9 cellular contexts compared by ENCODE assay signal in the genomic region with DNA sequence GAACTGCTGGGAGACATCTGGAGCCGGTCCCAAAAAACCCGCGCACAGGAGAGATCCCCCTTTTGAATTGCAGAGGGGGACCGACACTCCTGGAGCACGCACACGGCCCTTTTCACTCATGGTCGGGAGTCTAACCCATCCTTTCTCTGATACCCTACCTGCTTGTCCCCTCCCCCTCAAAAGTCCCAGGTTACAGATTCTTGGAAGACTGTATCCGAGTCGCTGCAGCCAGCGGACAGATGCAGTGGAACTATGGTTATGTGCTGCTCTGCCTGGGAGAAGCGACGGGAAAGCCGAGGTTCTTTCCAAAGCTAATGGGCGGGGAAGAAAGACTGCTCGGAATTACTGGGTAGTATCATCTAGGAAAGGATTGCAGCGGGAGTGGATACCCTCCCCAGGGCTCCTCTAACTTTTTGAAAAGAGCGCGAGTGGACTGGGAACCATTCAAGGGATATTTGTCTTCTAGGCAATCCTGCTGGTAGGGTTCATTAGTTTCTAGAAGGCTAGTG. TPM values are rescaled to one million over a fixed set of nuclear protein-coding genes. Genes with fewer than 3 reads are reported as not detected.
DNase-seq lines count a peak whose midpoint lies in the region; ATAC-seq, FAIRE-seq and TF ChIP-seq lines count a peak whose summit lies in the region.
"Had no signal": no experiment of that assay in that cellular context is flagged by ENCODE, and none has a peak within 500 bp of the region (broad histone marks: within the 10 kb centered on the region; RNA-seq: fewer than 3 reads in every experiment).

No MANE protein-coding gene starts in this region.

- no peak overlapping the region for H4K5ac ChIP-seq in H1 (ENCODE audit: insufficient read length, low read depth, low read length)

- H3K9me3 ChIP-seq in H1 (ENCODE audit: insufficient read depth in 2 of 2, low read depth in 1 of 2, low read length in 1 of 2) (no peaks in the 10 kb centered on the region), mesodermal cell (ENCODE audit: control insufficient read depth, low read length) (no peaks in the 10 kb centered on the region), uterus (no peaks in the 10 kb centered on the region)

- H3K23ac ChIP-seq in H1 (ENCODE audit: insufficient read length) = no peak overlapping the region

- no peak for TF ChIP-seq CTCF in H1 (IDR thresholded peaks at IDR 0.05; ENCODE audit: control extremely low read depth in 1 of 3, insufficient read depth in 1 of 3, low read depth in 1 of 3, low read length in 3 of 3)
- no peak for TF ChIP-seq CTCF in uterus (IDR thresholded peaks at IDR 0.05)

- H3K56ac ChIP-seq in H1 (replicated peaks; ENCODE audit: insufficient read length, low read depth, low read length) = no peak overlapping the region

- no peaks in the 10 kb centered on the region for H3K79me2 ChIP-seq in H1 (ENCODE audit: control insufficient read depth in 1 of 2, insufficient read depth in 2 of 2, low read length in 2 of 2)

- TF ChIP-seq POLR2A in H1 (IDR thresholded peaks at IDR 0.05; ENCODE audit: control extremely low read depth in 1 of 2, low read depth in 2 of 2, low read length in 2 of 2) = no peak
- no peak for TF ChIP-seq POLR2A in uterus (IDR thresholded peaks at IDR 0.05)

- H3K23me2 ChIP-seq in H1 (ENCODE audit: low read depth, low read length) = peaks cover 20% of the 10 kb centered on the region

- peak overlapping the region; percentile 60 for H3K4me3 Mint-ChIP-seq in activated naive CD4-positive, alpha-beta T cell treated with anti-CD3 and anti-CD28 coated beads for 36 hours

- H3K9me3 Mint-ChIP-seq in activated naive CD4-positive, alpha-beta T cell treated with anti-CD3 and anti-CD28 coated beads for 36 hours = no peaks in the 10 kb centered on the region

- peaks cover 36% of the 10 kb centered on the region for H3K4me1 Mint-ChIP-seq in activated naive CD4-positive, alpha-beta T cell treated with anti-CD3 and anti-CD28 coated beads for 36 hours (ENCODE audit: low read depth)

- ATAC-seq in HG03196 (IDR thresholded peaks at IDR 0.05; ENCODE audit: unreplicated experiment) = no peak

- 3% methylated on average over 18 of the region's 18 CpGs; no CpG with 5 or more reads in 1 of the 2 experiments for WGBS in H1 (ENCODE audit: extremely low coverage in 1 of 2, insufficient coverage in 1 of 2, insufficient read length in 1 of 2, insufficient replicate concordance in 2 of 2, low coverage in 1 of 2, low lambda C conversion rate in 2 of 2, missing lambda C conversion rate in 1 of 2), 2 experiments
- WGBS in mesodermal cell (ENCODE audit: insufficient coverage in 2 of 2), 2 experiments = 1 to 4% methylated on average over 16 to 18 of the region's 18 CpGs

- TF ChIP-seq EP300 in H1 (IDR thresholded peaks at IDR 0.05; ENCODE audit: borderline replicate concordance in 1 of 2, low read depth in 2 of 2, low read length in 2 of 2) = no peak

- H3K4me3 ChIP-seq in H1 (ENCODE audit: extremely low read depth in 1 of 4, insufficient read depth in 2 of 4, low read depth in 3 of 4, low read length in 4 of 4) (peak overlapping the region; percentile 16 to 62 (median 39); a peak in 7 of 8 replicates), mesodermal cell (ENCODE audit: extremely low read depth, insufficient read depth, low read length, poor library complexity, severe bottlenecking) (peak overlapping the region; percentile 42), uterus (peak overlapping the region; percentile 29 to 47)

- no peak for DNase-seq in activated naive CD4-positive, alpha-beta T cell treated with anti-CD3 and anti-CD28 coated beads for 36 hours
- no peak for DNase-seq in activated naive CD4-positive, alpha-beta T cell treated with Interleukin-2 at 50 U/mL for 16 hours
- DNase-seq in H1 (ENCODE audit: low read depth in 1 of 2, low spot score in 2 of 2) (peak in 1 of 2 experiments; percentile 54), uterus (no peak), kidney glomerular epithelial cell (lab: John Stamatoyannopoulos, UW) (no peak), HK-2 (ENCODE audit: unreplicated experiment) (no peak)
- DNase-seq: activated effector memory CD4-positive, alpha-beta T cell treated with Interleukin-2 at 50 U/mL for 16 hours had no signal

- H2BK12ac ChIP-seq in H1 (ENCODE audit: low read depth, low read length) = no peak overlapping the region

- no peak overlapping the region for H3K14ac ChIP-seq in H1 (ENCODE audit: insufficient read length)

- no peak overlapping the region for H2BK120ac ChIP-seq in H1 (replicated peaks; ENCODE audit: low read depth, low read length)

- H3K27me3 Mint-ChIP-seq in activated naive CD4-positive, alpha-beta T cell treated with anti-CD3 and anti-CD28 coated beads for 36 hours (ENCODE audit: low read depth) = peaks cover 80% of the 10 kb centered on the region

- no peak overlapping the region for H4K8ac ChIP-seq in H1 (ENCODE audit: extremely low read depth, insufficient read depth, low read length)

- H2AK5ac ChIP-seq in H1 (ENCODE audit: low read depth, low read length) = no peak overlapping the region

- H3K4me1 ChIP-seq in H1 (replicated peaks in 1 of 4; ENCODE audit: control insufficient read depth in 3 of 4, insufficient read depth in 4 of 4, low read length in 3 of 4) = peaks cover 6 to 19% (median 13%) of the 10 kb centered on the region in 4 experiments
- peaks cover 12% of the 10 kb centered on the region for H3K4me1 ChIP-seq in mesodermal cell (ENCODE audit: control insufficient read depth, insufficient read depth, low read length, poor library complexity, severe bottlenecking)
- peaks cover 0 to 8% of the 10 kb centered on the region in 2 donors for H3K4me1 ChIP-seq in uterus

- H3K79me1 ChIP-seq in H1 (ENCODE audit: low read depth, low read length) = no peaks in the 10 kb centered on the region

- no peak overlapping the region for H2AFZ ChIP-seq in H1 (ENCODE audit: low read length)

- H3K27ac Mint-ChIP-seq in activated naive CD4-positive, alpha-beta T cell treated with anti-CD3 and anti-CD28 coated beads for 36 hours = no peak overlapping the region

- no peak overlapping the region for H3K27ac ChIP-seq in H1 (ENCODE audit: low read depth, low read length)
- H3K27ac ChIP-seq in mesodermal cell (ENCODE audit: low read depth, low read length, severe bottlenecking) = no peak overlapping the region
- peak overlapping the region in 1 of 2 donors; percentile 80 for H3K27ac ChIP-seq in uterus

- H4K20me1 ChIP-seq in H1 (replicated peaks in 1 of 2; ENCODE audit: control insufficient read depth in 1 of 2, insufficient read depth in 2 of 2, low read length in 2 of 2) = peaks cover 3 to 12% of the 10 kb centered on the region in 2 experiments

- intact Hi-C loops in activated naive CD4-positive, alpha-beta T cell treated with anti-CD3 and anti-CD28 coated beads for 36 hours (cut with micrococcal nuclease) = loop anchor here (2.0 kb wide), 2 partner anchors 202 to 218 kb away; no protein-coding TSS in a partner anchor
- intact Hi-C loops in uterus (cut with DNase I; ENCODE audit: low total_unique reads) = no loop called here

- H2BK20ac ChIP-seq in H1 (ENCODE audit: low read length) = no peak overlapping the region

- H3K36me3 ChIP-seq in H1 (ENCODE audit: control insufficient read depth in 2 of 4, insufficient read depth in 4 of 4, low read length in 3 of 4) (0 out of 8 replicates have a peak, but pooled peaks cover 0 to 3% (median 0%) of the 10 kb centered on the region in 4 experiments), mesodermal cell (ENCODE audit: control insufficient read depth, insufficient read depth, low read length) (no peaks in the 10 kb centered on the region), uterus (no peaks in the 10 kb centered on the region)

- H3K4me2 ChIP-seq in H1 (ENCODE audit: insufficient read depth in 1 of 2, low read depth in 2 of 2, low read length in 2 of 2) = peak overlapping the region; percentile 69 to 70

- no peak overlapping the region for H4K91ac ChIP-seq in H1 (replicated peaks; ENCODE audit: insufficient read length, low read length)

- H3K27me3 ChIP-seq in H1 (replicated peaks in 1 of 4; ENCODE audit: control insufficient read depth in 3 of 4, extremely low read depth in 1 of 4, insufficient read depth in 3 of 4, low read length in 3 of 4) (peaks cover 60 to 96% (median 83%) of the 10 kb centered on the region in 4 experiments), uterus (no peaks in the 10 kb centered on the region)

- H3K36me3 Mint-ChIP-seq in activated naive CD4-positive, alpha-beta T cell treated with anti-CD3 and anti-CD28 coated beads for 36 hours (ENCODE audit: low read depth) = no peaks in the 10 kb centered on the region

- H2BK5ac ChIP-seq in H1 (ENCODE audit: low read depth, low read length) = no peak overlapping the region

- no peak overlapping the region for H3K9ac ChIP-seq in H1 (replicated peaks in 1 of 4; ENCODE audit: extremely low read depth in 1 of 4, low read depth in 3 of 4, low read length in 3 of 4)

- H3K4ac ChIP-seq in H1 (replicated peaks; ENCODE audit: insufficient read length, low read depth, low read length) = no peak overlapping the region

- no peak for TF ChIP-seq RAD21 in H1 (IDR thresholded peaks at IDR 0.05 in 1 of 2, conservative IDR thresholded peaks at IDR 0.05 in 1 of 2; ENCODE audit: low read depth in 2 of 2, low read length in 2 of 2)

- CTCF ChIA-PET in activated naive CD4-positive, alpha-beta T cell treated with anti-CD3 and anti-CD28 coated beads for 36 hours (lab: Charles Lee) = interaction anchor here (0.8 to 1.4 kb wide), 2 partner anchors 18 to 53 kb away, joined by 3 to 4 read pairs; no protein-coding TSS in a partner anchor
- CTCF ChIA-PET in H1 (lab: Charles Lee; ENCODE audit: partially characterized antibody) = interaction anchor here (1.2 to 2.0 kb wide), 5 partner anchors 11 to 901 kb away, joined by 3 to 6 read pairs (median 3); no protein-coding TSS in a partner anchor

- H3K18ac ChIP-seq in H1 (ENCODE audit: extremely low read depth, low read length) = no peak overlapping the region

- POLR2A ChIA-PET in H1 (lab: Charles Lee; ENCODE audit: partially characterized antibody) = interaction anchor here (0.8 to 1.3 kb wide), 2 partner anchors 9 to 192 kb away, joined by 3 read pairs; no protein-coding TSS in a partner anchor

- H2BK15ac ChIP-seq in H1 (ENCODE audit: low read length) = no peak overlapping the region

- no peak for FAIRE-seq in H1 (lab: Jason Lieb, UNC)

TF ChIP-seq in H1, 55 proteins besides CTCF, POLR2A, EP300 and RAD21 (continues in another document):
- TF ChIP-seq SUZ12 (IDR thresholded peaks at IDR 0.05; ENCODE audit: low read length) = peak; percentile 97

RNA-seq across cellular contexts. Expression of a gene that starts 1.5 kb away (rescaled TPM):
- total RNA-seq in activated naive CD4-positive, alpha-beta T cell treated with anti-CD3 and anti-CD28 coated beads for 36 hours = not detected
- total RNA-seq in H1 (2021; fragmentation: NEBNext Ultra II Directional; extraction: Animal tissue kit (Norgen Biotek cat#: 25700)) = not detected in 2 replicates
- polyA plus RNA-seq in H1 (2011; rRNA removed) = 0.32 TPM in 1 of 2 replicates, not detected in the other
- polyA plus RNA-seq in H1 (2011; cell fraction: cytosol; rRNA removed) = not detected
- not detected for polyA plus RNA-seq in H1 (2011; cell fraction: nucleus; rRNA removed)
- polyA plus RNA-seq in H1 (2012, experiment 1 of 2) = not detected in 4 replicates
- not detected for polyA plus RNA-seq in H1 (2012, experiment 2 of 2)
- polyA plus RNA-seq in H1 (2013, experiment 1 of 2) = 0.06 TPM
- 0.07 TPM for polyA plus RNA-seq in H1 (2013, experiment 2 of 2)
- polyA minus RNA-seq in H1 (2011; rRNA and poly(A)+ RNA removed) = not detected in 2 replicates
- not detected for polyA minus RNA-seq in H1 (2011; cell fraction: cytosol; rRNA and poly(A)+ RNA removed)
- not detected for polyA minus RNA-seq in H1 (2011; cell fraction: nucleus; rRNA and poly(A)+ RNA removed)
- 2.6 TPM for polyA plus RNA-seq in mesodermal cell (2013, experiment 1 of 2)
- 1.5 TPM for polyA plus RNA-seq in mesodermal cell (2013, experiment 2 of 2)
- total RNA-seq in uterus = 1 to 10 TPM in 2 of 4 donors, not detected in 2; 1.5 to 2.4 TPM
